In genomic region chr2:216139884-216140283, GRCh38 we compare ENCODE assay signal across 9 cellular contexts. TPM values are rescaled to one million over a fixed set of nuclear protein-coding genes. Genes with fewer than 3 reads are reported as not detected.
DNase-seq lines count a peak whose midpoint lies in the region; ATAC-seq and TF ChIP-seq lines count a peak whose summit lies in the region.
"Had no signal": no experiment of that assay in that cellular context is flagged by ENCODE, and none has a peak within 500 bp of the region (broad histone marks: within the 10 kb centered on the region; RNA-seq: fewer than 3 reads in every experiment).

No MANE protein-coding gene starts in this region.

- intact Hi-C loops in left cardiac atrium (cut with DNase I), result loop anchor here in 1 of 2 donors (2.0 kb wide), 1 partner anchor 17 kb away; no protein-coding TSS in a partner anchor

- ATAC-seq in left cardiac atrium, result no peak

- DNase-seq in H4 (ENCODE audit: low spot score) (peak; percentile 31), iris pigment epithelial cell (ENCODE audit: low read depth) (peak; percentile 30), left cardiac atrium (no peak), T1000 (lab: John Stamatoyannopoulos, UW) (no peak), cerebellum (ENCODE audit: low spot score) (no peak)
- peak; percentile 21 for DNase-seq in activated CD4-positive, alpha-beta T cell treated with anti-CD3 and anti-CD28 coated beads, Interleukin-2, amount 50 U/mL, for 1 hour
- DNase-seq in activated effector memory CD4-positive, alpha-beta T cell treated with Interleukin-2 at 50 U/mL for 16 hours, result no peak
- DNase-seq: NCI-H2081 had no signal

- no peak overlapping the region for H3K27ac ChIP-seq in C4-2B

- peak; percentile 44 for TF ChIP-seq CTCF in C4-2B (conservative IDR thresholded peaks at IDR 0.05)

RNA-seq across cellular contexts. Expression of gene XRCC5, which starts 30.7 kb away (rescaled TPM):
- 328 and 390 TPM in 2 replicates for total RNA-seq in H4 (2014; rRNA removed; shearing (Covaris generic))
- total RNA-seq in left cardiac atrium (100 to 1,000 TPM; 114 to 148 TPM), cerebellum (265 TPM)

RNA-seq across cellular contexts. Expression of gene TMEM169, which starts 58.2 kb away (rescaled TPM):
- 0.16 and 0.35 TPM in 2 replicates for total RNA-seq in H4 (2014; rRNA removed; shearing (Covaris generic))
- total RNA-seq in left cardiac atrium (under 1 TPM; 0.13 to 0.27 TPM), cerebellum (18.6 TPM)

RNA-seq across cellular contexts. Expression of gene PECR, which starts 58.3 kb away (rescaled TPM):
- total RNA-seq in H4 (2014; rRNA removed; shearing (Covaris generic)), result 12.8 and 21.8 TPM in 2 replicates
- total RNA-seq in left cardiac atrium, result 10 to 100 TPM in 1 of 2 donors, 1 to 10 TPM in 1; 5.9 to 14.6 TPM
- total RNA-seq in cerebellum, result 50.7 TPM

Comparison
In these comparisons a context has a peak if more than half of its experiments do, and no peak if none do; other contexts are left out.
1. DNase-seq: peak in H4 (single experiment), activated CD4-positive, alpha-beta T cell treated with anti-CD3 and anti-CD28 coated beads, Interleukin-2, amount 50 U/mL, for 1 hour (single experiment) and iris pigment epithelial cell (single experiment); none in activated effector memory CD4-positive, alpha-beta T cell treated with Interleukin-2 at 50 U/mL for 16 hours (single experiment), left cardiac atrium (single experiment), T1000 (single experiment) and cerebellum (single experiment).
2. RNA of gene TMEM169, which starts 58.2 kb away (total RNA-seq): 18.6 TPM in cerebellum (single experiment); 0.16 to 0.35 TPM in H4 and 0.13 to 0.27 TPM in left cardiac atrium; every median in the first group is over 10 times any median in the second.